8 cellular contexts compared by ENCODE assay signal in the genomic region with DNA sequence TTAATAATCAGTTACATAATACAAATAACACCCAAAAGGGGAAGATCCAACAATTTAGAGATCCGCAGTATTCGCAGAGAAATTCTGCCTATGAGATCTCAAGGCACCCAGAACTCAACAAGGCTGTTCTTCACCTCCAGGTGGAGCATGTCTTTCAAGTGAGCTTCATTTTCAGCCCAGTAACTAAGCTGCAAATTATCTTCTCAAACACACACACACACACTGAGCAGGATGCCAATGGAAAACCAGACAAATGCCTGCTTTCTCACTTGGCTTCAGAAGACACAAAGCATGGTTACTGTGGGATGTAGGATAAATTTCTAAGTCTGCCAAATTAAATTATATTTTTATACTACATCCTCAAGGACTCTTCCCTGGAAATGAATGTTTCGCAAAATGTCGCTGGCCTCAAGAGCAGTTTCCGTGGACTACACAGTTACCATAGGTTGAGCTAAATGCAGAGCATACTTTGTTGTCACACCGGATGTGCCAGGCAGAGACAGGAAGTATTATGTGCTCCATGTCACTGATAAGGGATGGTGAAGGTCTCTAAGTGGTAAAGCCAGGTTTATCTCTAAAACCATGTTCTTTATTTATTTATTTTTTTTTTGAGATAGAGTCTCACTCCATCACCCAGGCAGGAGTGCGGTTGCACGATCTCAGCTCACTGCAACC. TPM values are rescaled to one million over a fixed set of nuclear protein-coding genes. Genes with fewer than 3 reads are reported as not detected.
DNase-seq lines count a peak whose midpoint lies in the region; ATAC-seq and TF ChIP-seq lines count a peak whose summit lies in the region.

No MANE protein-coding gene starts in this region.

- CTCF ChIA-PET in Panc1 (lab: Charles Lee) = interaction anchor here (0.5 kb wide), 1 partner anchor 266 kb away, joined by 3 read pairs; no protein-coding TSS in a partner anchor

- intact Hi-C loops in Panc1 (cut with micrococcal nuclease; ENCODE audit: unreplicated experiment) (no loop called here), dorsolateral prefrontal cortex (cut with DNase I) (no loop called here)

- H3K36me3 ChIP-seq in Panc1 (ENCODE audit: control insufficient read depth, insufficient read depth, low read length) (peaks cover 62% of the 10 kb centered on the region), neutrophil (peaks cover 93% of the 10 kb centered on the region), suprapubic skin (peaks cover 92% of the 10 kb centered on the region)

- in situ Hi-C loops in Panc1 (cut with HindIII; ENCODE audit: low pct_unique_long_range_greater_than_20kb, low sequenced_read_pairs) = no loop called here

- H3K27ac ChIP-seq in Panc1 (ENCODE audit: low read length) (no peak overlapping the region), dorsolateral prefrontal cortex (peak overlapping the region in 29 of 59 donors; percentile 1 to 73 (median 25)), neutrophil (peak overlapping the region; percentile 31), suprapubic skin (no peak overlapping the region)

- no peak overlapping the region for H3K4me3 ChIP-seq in Panc1 (ENCODE audit: low read depth in 2 of 2, low read length in 2 of 2)
- H3K4me3 ChIP-seq in dorsolateral prefrontal cortex = no peak overlapping the region
- H3K4me3 ChIP-seq in neutrophil (ENCODE audit: low read depth in 1 of 2, low read length in 1 of 2) = no peak overlapping the region
- no peak overlapping the region for H3K4me3 ChIP-seq in suprapubic skin

- TF ChIP-seq POLR2A in suprapubic skin (IDR thresholded peaks at IDR 0.05) = no peak

- ATAC-seq in Panc1 = peak; percentile 69; the same call in 1 of the 2 replicates

- 93% methylated on average over 8 of the region's 8 CpGs for WGBS in suprapubic skin

- peak; percentile 9 for DNase-seq in stimulated activated CD4-positive, alpha-beta T cell treated with anti-CD3 and anti-CD28 coated beads, Interleukin-15, amount 100 ng/mL, for 24 hours
- DNase-seq in stimulated activated CD4-positive, alpha-beta T cell treated with anti-CD3 and anti-CD28 coated beads, Interleukin-2, amount 100 ng/mL, for 48 hours = no peak
- peak; percentile 7 for DNase-seq in Panc1 (ENCODE audit: low read depth, low spot score)
- peak in 1 of 10 donors; percentile 37 for DNase-seq in dorsolateral prefrontal cortex
- DNase-seq in NOMO-1 treated with DMSO at 0.1 percent for 48 hours (lab: John Stamatoyannopoulos, UW; ENCODE audit: unreplicated experiment) = no peak
- DNase-seq in NCI-H1694 treated with DMSO at 0.1 percent for 48 hours (lab: John Stamatoyannopoulos, UW) = no peak
- DNase-seq in suprapubic skin (ENCODE audit: low spot score in 2 of 2) = no peak

- no TSS peak for BruUV-seq in Panc1 (replicated peaks; lab: Mats Ljungman, UMichigan)

- H3K4me1 ChIP-seq in Panc1 (ENCODE audit: control insufficient read depth, insufficient read depth, low read length) (no peaks in the 10 kb centered on the region), neutrophil (ENCODE audit: control insufficient read depth in 1 of 2, insufficient read depth in 1 of 2, low read depth in 1 of 2, low read length in 1 of 2) (peaks cover 4 to 9% of the 10 kb centered on the region in 2 experiments), suprapubic skin (no peaks in the 10 kb centered on the region)

- no peak for TF ChIP-seq EP300 in suprapubic skin (IDR thresholded peaks at IDR 0.05)

- H3K27me3 ChIP-seq in Panc1 (ENCODE audit: control insufficient read depth, insufficient read depth, low read length) (no peaks in the 10 kb centered on the region), dorsolateral prefrontal cortex (no peaks in the 10 kb centered on the region), neutrophil (no peaks in the 10 kb centered on the region), suprapubic skin (no peaks in the 10 kb centered on the region)

- POLR2A ChIA-PET in Panc1 (lab: Charles Lee) = no interaction called here

- TF ChIP-seq CTCF in Panc1 (IDR thresholded peaks at IDR 0.05) (peak; percentile 51), dorsolateral prefrontal cortex (IDR thresholded peaks at IDR 0.05 in 54 of 56, conservative IDR thresholded peaks at IDR 0.05 in 2 of 56; ENCODE audit: low read depth in 1 of 56, partially characterized antibody in 56 of 56) (peak in 46 of 56 donors; percentile 0 to 60 (median 39)), neutrophil (IDR thresholded peaks at IDR 0.05) (no peak), suprapubic skin (IDR thresholded peaks at IDR 0.05) (peak in 1 of 2 donors; percentile 15)

- H3K9me3 ChIP-seq in Panc1 (ENCODE audit: control insufficient read depth, insufficient read depth, low read depth, low read length) (no peaks in the 10 kb centered on the region), neutrophil (no peaks in the 10 kb centered on the region), suprapubic skin (no peaks in the 10 kb centered on the region)

RNA-seq across cellular contexts. Expression of gene UBR4, which starts 30.3 kb away (rescaled TPM):
- total RNA-seq in Panc1 (2021; ENCODE audit: unreplicated experiment) = 126 TPM
- 162 TPM for polyA plus RNA-seq in Panc1 (2012; ENCODE audit: insufficient read length)
- total RNA-seq in dorsolateral prefrontal cortex = 100 to 1,000 TPM; 143 to 247 (median 184) TPM
- total RNA-seq in suprapubic skin = 100 to 1,000 TPM; 214 to 324 (median 272) TPM

Comparison
In these comparisons a context has a peak if more than half of its experiments do, and no peak if none do; other contexts are left out.
1. DNase-seq: peak in stimulated activated CD4-positive, alpha-beta T cell treated with anti-CD3 and anti-CD28 coated beads, Interleukin-15, amount 100 ng/mL, for 24 hours (single experiment) and Panc1 (single experiment); none in stimulated activated CD4-positive, alpha-beta T cell treated with anti-CD3 and anti-CD28 coated beads, Interleukin-2, amount 100 ng/mL, for 48 hours (0 of 2), NOMO-1 treated with DMSO at 0.1 percent for 48 hours (single experiment), NCI-H1694 treated with DMSO at 0.1 percent for 48 hours (single experiment) and suprapubic skin (0 of 2).